1 cellular context compared by ENCODE assay signal in the genomic region with DNA sequence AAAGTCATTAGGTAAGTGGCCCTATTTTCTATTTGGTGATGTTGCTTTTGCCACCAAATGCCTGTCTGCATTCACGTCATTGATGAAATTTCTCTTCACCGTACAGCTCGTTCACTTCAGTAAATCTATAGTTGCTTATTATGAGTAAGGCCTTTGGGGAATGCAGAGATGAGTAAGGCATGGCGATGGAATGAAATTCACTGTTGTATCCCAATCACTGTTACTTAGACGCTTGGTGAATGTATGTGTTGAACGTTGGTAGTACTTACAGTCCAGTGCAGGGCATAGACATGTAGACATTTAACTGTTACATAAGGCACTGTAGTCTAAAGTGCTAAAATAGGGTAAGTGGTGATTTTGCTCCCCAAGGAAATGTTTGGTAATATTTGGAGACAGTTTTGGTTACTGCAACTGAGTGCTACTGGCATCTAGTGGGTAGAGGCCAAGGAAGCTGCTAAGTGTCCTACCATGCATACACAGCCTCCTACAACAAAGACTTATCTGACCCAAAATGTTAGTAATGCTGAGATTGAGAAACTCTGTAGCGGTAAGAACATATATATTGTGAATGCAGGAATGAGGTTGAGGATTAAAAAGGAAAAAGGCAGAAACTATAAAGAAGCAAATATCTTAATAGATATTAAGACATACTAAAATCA.
TF ChIP-seq lines count a peak whose summit lies in the region.

No MANE protein-coding gene starts in this region.

TF ChIP-seq in SK-N-SH, 30 proteins besides CTCF, POLR2A, EP300 and RAD21 (continued from another document):
- TF ChIP-seq SIN3A (IDR thresholded peaks at IDR 0.05; ENCODE audit: borderline replicate concordance, low read depth, low read length) = no peak
- no peak for TF ChIP-seq ELF1 (IDR thresholded peaks at IDR 0.05)
- TF ChIP-seq NRF1 (IDR thresholded peaks at IDR 0.05; ENCODE audit: low read depth, low read length) = no peak
- TF ChIP-seq EZH2phosphoT487 (IDR thresholded peaks at IDR 0.05; ENCODE audit: borderline replicate concordance, low read depth) = no peak
- no peak for TF ChIP-seq MAX (IDR thresholded peaks at IDR 0.05; ENCODE audit: low read depth)
- no peak for TF ChIP-seq FOSL2 (IDR thresholded peaks at IDR 0.05; ENCODE audit: borderline replicate concordance, low read depth)
- TF ChIP-seq RXRA (IDR thresholded peaks at IDR 0.05; ENCODE audit: borderline replicate concordance, low read depth) = no peak
- no peak for TF ChIP-seq MXI1 (IDR thresholded peaks at IDR 0.05; ENCODE audit: low read depth, low read length)
- no peak for TF ChIP-seq FOXJ3 (CRISPR knock-in tag; IDR thresholded peaks at IDR 0.05)
- TF ChIP-seq NFIC (IDR thresholded peaks at IDR 0.05; ENCODE audit: borderline replicate concordance) = no peak
- no peak for TF ChIP-seq JUND (IDR thresholded peaks at IDR 0.05)
- no peak for TF ChIP-seq TCF12 (IDR thresholded peaks at IDR 0.05)
- TF ChIP-seq PBX3 (IDR thresholded peaks at IDR 0.05) = no peak
- TF ChIP-seq MEF2A (IDR thresholded peaks at IDR 0.05; ENCODE audit: borderline replicate concordance, low read depth) = no peak
- no peak for TF ChIP-seq TEAD4 (IDR thresholded peaks at IDR 0.05; ENCODE audit: borderline replicate concordance, insufficient read depth)
- TF ChIP-seq REST (IDR thresholded peaks at IDR 0.05; ENCODE audit: low read depth, low read length) = no peak
- TF ChIP-seq CHD2 (IDR thresholded peaks at IDR 0.05; ENCODE audit: low read length, partially characterized antibody) = no peak
